In the genomic region with DNA sequence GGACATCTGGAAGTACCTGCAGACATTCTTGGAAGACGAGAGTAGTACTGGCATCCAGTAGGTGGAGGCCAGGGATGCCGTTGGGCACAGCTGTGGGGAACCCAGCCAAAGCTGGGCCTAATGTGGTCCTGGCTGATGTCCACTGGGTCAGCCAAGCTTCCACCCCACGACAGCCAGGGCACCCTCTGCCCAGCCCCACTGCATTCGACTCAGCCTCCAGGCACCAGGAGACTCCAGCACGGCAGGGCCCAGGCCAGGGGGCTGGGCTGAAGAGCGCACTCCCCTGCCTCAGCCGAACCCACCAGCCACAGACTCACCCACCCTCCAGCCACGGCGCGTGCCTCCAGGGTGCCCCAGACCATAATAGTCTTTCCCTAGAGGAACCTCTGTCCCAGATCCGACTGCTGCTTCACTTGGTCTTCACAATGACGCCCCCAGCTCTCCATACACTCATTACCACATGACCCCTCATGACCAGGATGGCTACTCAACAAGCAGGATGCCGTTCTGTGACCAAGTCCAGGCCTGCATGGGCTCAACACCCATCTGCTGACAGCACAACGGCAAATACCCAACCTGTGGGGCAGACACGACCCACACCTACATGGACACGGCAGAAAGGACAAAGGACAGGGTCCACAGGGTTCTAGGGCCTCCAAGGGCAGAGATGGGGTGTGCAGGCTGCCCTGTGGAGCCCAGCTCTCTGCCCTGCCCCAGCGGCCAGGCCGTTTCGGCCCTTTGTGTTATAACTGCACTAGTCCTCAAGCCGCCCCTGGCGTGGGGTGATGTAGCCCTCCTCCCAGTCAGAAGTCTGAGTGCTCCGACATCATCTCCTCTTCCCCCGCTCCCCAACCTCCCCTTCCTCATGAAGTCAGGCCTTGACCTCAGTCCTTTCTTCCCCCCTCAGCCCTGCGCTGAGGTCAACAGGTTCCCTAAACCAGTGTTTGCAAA, we compare ENCODE assay signal across 17 cellular contexts. TPM values are rescaled to one million over a fixed set of nuclear protein-coding genes. Genes with fewer than 3 reads are reported as not detected.
DNase-seq lines count a peak whose midpoint lies in the region; ATAC-seq and TF ChIP-seq lines count a peak whose summit lies in the region.
"Had no signal": no experiment of that assay in that cellular context is flagged by ENCODE, and none has a peak within 500 bp of the region (broad histone marks: within the 10 kb centered on the region; RNA-seq: fewer than 3 reads in every experiment).

No MANE protein-coding gene starts in this region.

- no peaks in the 10 kb centered on the region for H3K27me3 Mint-ChIP-seq in CD8-positive, alpha-beta T cell (ENCODE audit: low read depth)
- H3K27me3 Mint-ChIP-seq in WTC11 (ENCODE audit: low read depth), result no peaks in the 10 kb centered on the region
- H3K27me3 Mint-ChIP-seq: CD4-positive, alpha-beta memory T cell had no signal

- DNase-seq in CD8-positive, alpha-beta T cell, result no peak
- DNase-seq in WTC11 (ENCODE audit: low spot score) (no peak), omental fat pad (ENCODE audit: low spot score) (no peak), NCI-H510A treated with DMSO at 0.1 percent for 48 hours (lab: John Stamatoyannopoulos, UW) (no peak), superior temporal gyrus (ENCODE audit: extremely low spot score) (no peak)
- DNase-seq: activated gamma-delta T cell; CD4-positive, alpha-beta memory T cell; KBM-7; mucosa of descending colon; ovary; stimulated activated naive CD8-positive, alpha-beta T cell treated with anti-CD3 and anti-CD28 coated beads, Interleukin-15, Interleukin-2, amounts not matched to agents 100 U/mL and 50 U/mL, for 24 hours; SW 1271 had no signal

- POLR2A ChIA-PET in CD8-positive, alpha-beta T cell (lab: Charles Lee), result no interaction called here
- POLR2A ChIA-PET in WTC11 (lab: Charles Lee), result no interaction called here

- no peaks in the 10 kb centered on the region for H3K27me3 ChIP-seq in CD8-positive, alpha-beta T cell (ENCODE audit: insufficient read depth, low read length)
- H3K27me3 ChIP-seq in gastroesophageal sphincter, result no peaks in the 10 kb centered on the region
- H3K27me3 ChIP-seq: ascending aorta, hepatocyte, ovary had no signal

- intact Hi-C loops in CD8-positive, alpha-beta T cell (cut with DNase I, micrococcal nuclease), result no loop called here

- peak overlapping the region; percentile 80 for H3K27ac Mint-ChIP-seq in CD8-positive, alpha-beta T cell
- H3K27ac Mint-ChIP-seq in WTC11, result peak overlapping the region; percentile 96

- no peaks in the 10 kb centered on the region for H3K9me3 Mint-ChIP-seq in CD8-positive, alpha-beta T cell
- H3K9me3 Mint-ChIP-seq in WTC11, result no peaks in the 10 kb centered on the region
- H3K9me3 Mint-ChIP-seq: CD4-positive, alpha-beta memory T cell had no signal

- 82 to 84% methylated on average over 7 to 11 of the region's 24 CpGs for WGBS in gastroesophageal sphincter (ENCODE audit: low coverage in 1 of 2), 2 donors

- no peak for TF ChIP-seq POLR2A in gastroesophageal sphincter (IDR thresholded peaks at IDR 0.05)

- H3K27ac ChIP-seq in CD8-positive, alpha-beta T cell (ENCODE audit: low read depth, low read length), result no peak overlapping the region
- peak overlapping the region in 3 of 4 donors; percentile 64 to 77 (median 76) for H3K27ac ChIP-seq in gastroesophageal sphincter
- H3K27ac ChIP-seq: ascending aorta, hepatocyte, ovary had no signal

- no peaks in the 10 kb centered on the region for H3K36me3 Mint-ChIP-seq in CD8-positive, alpha-beta T cell
- no peaks in the 10 kb centered on the region for H3K36me3 Mint-ChIP-seq in WTC11

- no peak for ATAC-seq in CD8-positive, alpha-beta T cell
- no peak for ATAC-seq in WTC11
- ATAC-seq in gastroesophageal sphincter, result no peak
- ATAC-seq in omental fat pad (ENCODE audit: low FRiP score), result peak; percentile 12
- no peak for ATAC-seq in GM19452 (IDR thresholded peaks at IDR 0.05; ENCODE audit: unreplicated experiment)
- no peak for ATAC-seq in HG02642 (IDR thresholded peaks at IDR 0.05; ENCODE audit: poor library complexity, unreplicated experiment)
- ATAC-seq: mucosa of descending colon; stimulated activated naive CD8-positive, alpha-beta T cell treated with anti-CD3 and anti-CD28 coated beads, Interleukin-15, Interleukin-2, amounts not matched to agents 100 U/mL and 50 U/mL, for 24 hours had no signal

- H3K4me1 Mint-ChIP-seq in CD8-positive, alpha-beta T cell (ENCODE audit: low read depth), result peaks cover 52% of the 10 kb centered on the region
- peaks cover 51% of the 10 kb centered on the region for H3K4me1 Mint-ChIP-seq in WTC11

- H3K4me3 Mint-ChIP-seq in CD8-positive, alpha-beta T cell, result no peak overlapping the region
- H3K4me3 Mint-ChIP-seq in WTC11, result no peak overlapping the region
- H3K4me3 Mint-ChIP-seq: CD4-positive, alpha-beta memory T cell had no signal

- TF ChIP-seq CTCF in CD8-positive, alpha-beta T cell (IDR thresholded peaks at IDR 0.05), result no peak
- TF ChIP-seq CTCF in WTC11 (IDR thresholded peaks at IDR 0.05) (no peak), gastroesophageal sphincter (IDR thresholded peaks at IDR 0.05) (no peak), omental fat pad (IDR thresholded peaks at IDR 0.05) (no peak)

- H3K36me3 ChIP-seq in CD8-positive, alpha-beta T cell (ENCODE audit: insufficient read depth, low read length), result no peaks in the 10 kb centered on the region
- no peaks in the 10 kb centered on the region for H3K36me3 ChIP-seq in gastroesophageal sphincter
- H3K36me3 ChIP-seq: ascending aorta, ovary had no signal

- H3K4me3 ChIP-seq in CD8-positive, alpha-beta T cell (ENCODE audit: low read depth, low read length), result no peak overlapping the region
- no peak overlapping the region for H3K4me3 ChIP-seq in gastroesophageal sphincter
- H3K4me3 ChIP-seq: ascending aorta, hepatocyte, mucosa of descending colon, ovary had no signal

- TF ChIP-seq EP300 in gastroesophageal sphincter (IDR thresholded peaks at IDR 0.05), result no peak

- peaks cover 16% of the 10 kb centered on the region for H3K4me1 ChIP-seq in CD8-positive, alpha-beta T cell (ENCODE audit: insufficient read depth, low read length)
- peaks cover 0 to 95% (median 47%) of the 10 kb centered on the region in 3 donors for H3K4me1 ChIP-seq in gastroesophageal sphincter

- CTCF ChIA-PET in CD8-positive, alpha-beta T cell (lab: Charles Lee), result interaction anchor here (9.8 kb wide), 1 partner anchor 19 kb away, joined by 84 read pairs; no protein-coding TSS in a partner anchor
- CTCF ChIA-PET in WTC11 (lab: Charles Lee), result interaction anchor here (0.8 kb wide), 1 partner anchor 12 kb away, joined by 3 read pairs; no protein-coding TSS in a partner anchor

- no peaks in the 10 kb centered on the region for H3K9me3 ChIP-seq in CD8-positive, alpha-beta T cell (ENCODE audit: low read length)
- H3K9me3 ChIP-seq in gastroesophageal sphincter, result no peaks in the 10 kb centered on the region
- H3K9me3 ChIP-seq: ascending aorta, mucosa of descending colon, ovary had no signal

TF ChIP-seq in WTC11, 78 proteins besides CTCF, POLR2A, EP300 and RAD21:
- no peak for TF ChIP-seq NFYB (CRISPR knock-in tag; conservative IDR thresholded peaks at IDR 0.05; ENCODE audit: low read depth)

RNA-seq across cellular contexts. Expression of a gene that starts 22.8 kb away (rescaled TPM):
- 10 to 100 TPM; 24.9 to 27.9 TPM for total RNA-seq in CD8-positive, alpha-beta T cell
- total RNA-seq in WTC11 (2021) (116 to 144 TPM (median 121 TPM) in 3 replicates), gastroesophageal sphincter (100 to 1,000 TPM in 3 of 4 donors, 10 to 100 TPM in 1; 68.8 to 201 (median 134) TPM), omental fat pad (10 to 100 TPM; 32.6 to 94.9 (median 54.6) TPM)
